22 cellular contexts compared by ENCODE assay signal in the genomic region with DNA sequence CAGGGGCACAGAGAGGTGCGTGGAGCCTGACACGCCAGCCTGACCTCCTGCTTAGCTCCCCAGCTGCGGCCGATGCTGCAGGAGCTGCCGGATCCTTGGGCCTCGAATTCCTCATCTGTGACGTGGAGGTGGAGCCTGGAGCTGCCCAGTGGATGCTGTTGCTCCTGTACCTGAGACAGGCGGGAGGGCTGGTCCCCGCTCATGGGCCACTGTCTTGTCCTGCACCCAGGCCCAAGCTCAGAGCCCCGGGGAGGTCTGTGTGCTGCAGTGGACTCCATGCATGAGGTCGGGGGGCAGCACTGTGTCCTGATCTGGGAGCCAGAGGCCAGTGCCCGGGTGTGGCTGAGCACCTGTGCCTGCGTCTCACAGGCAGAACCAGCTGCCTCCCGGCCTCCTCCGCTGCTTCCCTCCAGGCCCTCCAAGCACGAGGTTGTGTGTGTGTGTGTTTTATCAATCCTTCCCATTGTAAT.
"Had no signal": no experiment of that assay in that cellular context is flagged by ENCODE, and none has a peak within 500 bp of the region (broad histone marks: within the 10 kb centered on the region; RNA-seq: fewer than 3 reads in every experiment).

No MANE protein-coding gene starts in this region.

- H3K27ac ChIP-seq: coronary artery, heart left ventricle, parathyroid adenoma, prostate gland, spleen, tibial artery, upper lobe of left lung, uterus had no signal

- H3K4me1 ChIP-seq: heart left ventricle, parathyroid adenoma, prostate gland, spleen, tibial artery, upper lobe of left lung, uterus had no signal

- H3K27me3 ChIP-seq: upper lobe of left lung had no signal

- H3K36me3 ChIP-seq: heart left ventricle, prostate gland, spleen, tibial artery, upper lobe of left lung, uterus had no signal

- H3K9me3 ChIP-seq: heart left ventricle, prostate gland, spleen, tibial artery, upper lobe of left lung, uterus had no signal

- ATAC-seq: heart left ventricle; naive thymus-derived CD4-positive, alpha-beta T cell; sciatic nerve; stimulated activated memory B cell treated with anti-CD40 and anti-IgM and Interleukin-4, amounts not matched to agents 10 μg/mL and 1 μg/mL and 100 μg/mL, for 72 hours had no signal

- H3K4me3 ChIP-seq: coronary artery, heart left ventricle, prostate gland, spleen, tibial artery, upper lobe of left lung, uterus had no signal

- H3K9me3 Mint-ChIP-seq: stimulated activated naive CD8-positive, alpha-beta T cell treated with anti-CD3 and anti-CD28 coated beads, Interleukin-15, Interleukin-2, amounts not matched to agents 100 ng/mL and 50 ng/mL, for 24 hours had no signal

- H3K27ac Mint-ChIP-seq: endodermal cell; naive thymus-derived CD4-positive, alpha-beta T cell; stimulated activated memory B cell treated with anti-CD40 and anti-IgM and Interleukin-4, amounts not matched to agents 10 μg/mL and 1 μg/mL and 100 μg/mL, for 72 hours; stimulated activated naive CD8-positive, alpha-beta T cell treated with anti-CD3 and anti-CD28 coated beads, Interleukin-15, Interleukin-2, amounts not matched to agents 100 ng/mL and 50 ng/mL, for 24 hours had no signal

- H3K36me3 Mint-ChIP-seq: naive thymus-derived CD4-positive, alpha-beta T cell; stimulated activated memory B cell treated with anti-CD40 and anti-IgM and Interleukin-4, amounts not matched to agents 10 μg/mL and 1 μg/mL and 100 μg/mL, for 72 hours had no signal

- H3K4me3 Mint-ChIP-seq: endodermal cell; naive thymus-derived CD4-positive, alpha-beta T cell; neural crest cell; stimulated activated memory B cell treated with anti-CD40 and anti-IgM and Interleukin-4, amounts not matched to agents 10 μg/mL and 1 μg/mL and 100 μg/mL, for 72 hours; stimulated activated naive CD8-positive, alpha-beta T cell treated with anti-CD3 and anti-CD28 coated beads, Interleukin-15, Interleukin-2, amounts not matched to agents 100 ng/mL and 50 ng/mL, for 24 hours had no signal

- H3K4me1 Mint-ChIP-seq: endodermal cell; neural crest cell; stimulated activated memory B cell treated with anti-CD40 and anti-IgM and Interleukin-4, amounts not matched to agents 10 μg/mL and 1 μg/mL and 100 μg/mL, for 72 hours had no signal

- DNase-seq: effector CD4-positive, alpha-beta T cell; endodermal cell; foreskin melanocyte; hypothalamus; mammary epithelial cell; naive thymus-derived CD4-positive, alpha-beta T cell; occipital lobe; stimulated activated CD4-positive, alpha-beta T cell treated with anti-CD3 and anti-CD28 coated beads, Interleukin-15, amount 100 ng/mL, for 24 hours; stimulated activated CD4-positive, alpha-beta T cell treated with anti-CD3 and anti-CD28 coated beads, Interleukin-1b, Interleukin-23, amount 100 ng/mL, for 48 hours; stimulated activated CD4-positive, alpha-beta T cell treated with anti-CD3 and anti-CD28 coated beads, Interleukin-4, amount 100 ng/mL, for 24 hours; tibial artery; uterus had no signal

- H3K27me3 Mint-ChIP-seq: naive thymus-derived CD4-positive, alpha-beta T cell; stimulated activated naive CD8-positive, alpha-beta T cell treated with anti-CD3 and anti-CD28 coated beads, Interleukin-15, Interleukin-2, amounts not matched to agents 100 ng/mL and 50 ng/mL, for 24 hours had no signal
